In genomic region chr2:120591572-120591971, GRCh38 we compare ENCODE assay signal across 2 cellular contexts.
TF ChIP-seq lines count a peak whose summit lies in the region.

No MANE protein-coding gene starts in this region.

TF ChIP-seq in IMR-90, 13 proteins besides CTCF, POLR2A, EP300 and RAD21:
- TF ChIP-seq RCOR1 (IDR thresholded peaks at IDR 0.05; ENCODE audit: insufficient replicate concordance, low read length), result no peak
- no peak for TF ChIP-seq FOS (IDR thresholded peaks at IDR 0.05; ENCODE audit: low read depth, low read length)
- no peak for TF ChIP-seq MXI1 (IDR thresholded peaks at IDR 0.05; ENCODE audit: borderline replicate concordance, low read depth, low read length)
- TF ChIP-seq CEBPB (IDR thresholded peaks at IDR 0.05; ENCODE audit: low read depth, low read length), result no peak
- TF ChIP-seq RFX5 (IDR thresholded peaks at IDR 0.05; ENCODE audit: low read depth, low read length), result no peak
- TF ChIP-seq USF2 (IDR thresholded peaks at IDR 0.05; ENCODE audit: low read depth, low read length), result no peak
- no peak for TF ChIP-seq MAZ (IDR thresholded peaks at IDR 0.05; ENCODE audit: borderline replicate concordance, low read depth, low read length)
TF ChIP-seq in IMR-90: peak in this region for 0.

TF ChIP-seq in H1, 55 proteins besides CTCF, POLR2A, EP300 and RAD21:
- TF ChIP-seq TCF12 (IDR thresholded peaks at IDR 0.05; ENCODE audit: low read depth, low read length), result no peak
- no peak for TF ChIP-seq KDM5A (IDR thresholded peaks at IDR 0.05; ENCODE audit: low read length)
- TF ChIP-seq RFX5 (IDR thresholded peaks at IDR 0.05; ENCODE audit: borderline replicate concordance, low read depth, low read length), result no peak
- no peak for TF ChIP-seq ZNF274 (IDR thresholded peaks at IDR 0.05; ENCODE audit: borderline replicate concordance, extremely low read depth, low read length)
- no peak for TF ChIP-seq CHD1 (IDR thresholded peaks at IDR 0.05; ENCODE audit: low read depth, low read length)
- no peak for TF ChIP-seq FOSL1 (IDR thresholded peaks at IDR 0.05; ENCODE audit: insufficient read depth, low read depth, low read length)
- TF ChIP-seq SAP30 (IDR thresholded peaks at IDR 0.05; ENCODE audit: insufficient read depth, insufficient replicate concordance, low read length), result no peak
- no peak for TF ChIP-seq EGR1 (IDR thresholded peaks at IDR 0.05; ENCODE audit: borderline replicate concordance, low read depth, low read length)
- no peak for TF ChIP-seq ATF2 (IDR thresholded peaks at IDR 0.05; ENCODE audit: low read length)
- no peak for TF ChIP-seq CREB1 (IDR thresholded peaks at IDR 0.05)
- no peak for TF ChIP-seq TAF7 (optimal IDR thresholded peaks at IDR 0.05; ENCODE audit: borderline replicate concordance, low read depth, low read length)
- no peak for TF ChIP-seq RNF2 (IDR thresholded peaks at IDR 0.05; ENCODE audit: borderline replicate concordance, low read depth, low read length, missing control alignments, poor library complexity, severe bottlenecking)
- no peak for TF ChIP-seq SUZ12 (IDR thresholded peaks at IDR 0.05; ENCODE audit: low read length)
- TF ChIP-seq NANOG (IDR thresholded peaks at IDR 0.05; ENCODE audit: insufficient read depth, low read depth, low read length, poor library complexity, severe bottlenecking), result no peak
- no peak for TF ChIP-seq SP4 (IDR thresholded peaks at IDR 0.05; ENCODE audit: low read length)
- no peak for TF ChIP-seq EZH2 (IDR thresholded peaks at IDR 0.05; ENCODE audit: low read depth, low read length, severe bottlenecking)
- no peak for TF ChIP-seq TAF1 (IDR thresholded peaks at IDR 0.05; ENCODE audit: low read depth, low read length)
